In genomic region chr2:120544522-120544921, GRCh38 we compare ENCODE assay signal across 23 cellular contexts.
DNase-seq lines count a peak whose midpoint lies in the region; ATAC-seq and TF ChIP-seq lines count a peak whose summit lies in the region.
"Had no signal": no experiment of that assay in that cellular context is flagged by ENCODE, and none has a peak within 500 bp of the region (broad histone marks: within the 10 kb centered on the region; RNA-seq: fewer than 3 reads in every experiment).

No MANE protein-coding gene starts in this region.

- H3K9me3 Mint-ChIP-seq in nephron progenitor cell (no peaks in the 10 kb centered on the region), progenitor cell of endocrine pancreas (ENCODE audit: low read depth) (no peaks in the 10 kb centered on the region)
- H3K9me3 Mint-ChIP-seq: CD4-positive, alpha-beta memory T cell had no signal

- H3K27ac Mint-ChIP-seq in T-helper 17 cell (peak overlapping the region; percentile 1), nephron progenitor cell (no peak overlapping the region), progenitor cell of endocrine pancreas (no peak overlapping the region)
- H3K27ac Mint-ChIP-seq: CD4-positive, alpha-beta memory T cell had no signal

- H3K9me3 ChIP-seq in BLaER1 treated with 17β-estradiol and CSF1 and Interleukin-3, amounts not matched to agents 10 nM and 100 nM (replicated peaks in 1 of 11) = no peaks in the 10 kb centered on the region
- no peaks in the 10 kb centered on the region for H3K9me3 ChIP-seq in T-helper 17 cell (ENCODE audit: control insufficient read depth, low read length, poor library complexity, severe bottlenecking)
- H3K9me3 ChIP-seq in neuronal stem cell (replicated peaks in 1 of 2; ENCODE audit: control insufficient read depth in 2 of 2, insufficient read depth in 1 of 2, low read depth in 1 of 2, low read length in 2 of 2) = no peaks in the 10 kb centered on the region
- H3K9me3 ChIP-seq in skeletal muscle tissue (ENCODE audit: control insufficient read depth in 3 of 3, low read length in 3 of 3) = no peaks in the 10 kb centered on the region
- H3K9me3 ChIP-seq: BLaER1 had no signal

- H3K18ac ChIP-seq in neuronal stem cell (ENCODE audit: low read length) = peak overlapping the region; percentile 2

- no CpG with 5 or more reads among the region's 9 CpGs for WGBS in neuronal stem cell (ENCODE audit: extremely low coverage in 2 of 2, insufficient read length in 2 of 2, insufficient replicate concordance in 1 of 2), 2 donors

- no peaks in the 10 kb centered on the region for H3K36me3 ChIP-seq in BLaER1 treated with 17β-estradiol and CSF1 and Interleukin-3, amounts not matched to agents 10 nM and 100 nM
- no peaks in the 10 kb centered on the region for H3K36me3 ChIP-seq in neuronal stem cell (replicated peaks in 1 of 2; ENCODE audit: control insufficient read depth in 2 of 2, insufficient read depth in 2 of 2, low read length in 2 of 2)
- no peaks in the 10 kb centered on the region for H3K36me3 ChIP-seq in skeletal muscle tissue (ENCODE audit: control insufficient read depth in 3 of 3, insufficient read depth in 3 of 3, low read length in 3 of 3)
- H3K36me3 ChIP-seq: BLaER1 had no signal

- TF ChIP-seq CTCF in nephron progenitor cell (IDR thresholded peaks at IDR 0.05) (no peak), progenitor cell of endocrine pancreas (IDR thresholded peaks at IDR 0.05; ENCODE audit: unreplicated experiment) (no peak)

- H3K27me3 Mint-ChIP-seq in T-helper 17 cell = peaks cover 28% of the 10 kb centered on the region
- H3K27me3 Mint-ChIP-seq in nephron progenitor cell (ENCODE audit: low read depth, poor library complexity) = peaks cover 79% of the 10 kb centered on the region
- H3K27me3 Mint-ChIP-seq in progenitor cell of endocrine pancreas = peaks cover 34% of the 10 kb centered on the region

- peaks cover 9 to 56% (median 29%) of the 10 kb centered on the region in 10 experiments; a peak in 19 of 20 replicates for H3K4me1 ChIP-seq in BLaER1 treated with 17β-estradiol and CSF1 and Interleukin-3, amounts not matched to agents 10 nM and 100 nM
- peaks cover 0 to 3% of the 10 kb centered on the region in 2 donors for H3K4me1 ChIP-seq in neuronal stem cell (ENCODE audit: control insufficient read depth in 2 of 2, insufficient read depth in 1 of 2, low read depth in 1 of 2, low read length in 2 of 2)
- H3K4me1 ChIP-seq in skeletal muscle tissue (ENCODE audit: control insufficient read depth in 3 of 3, insufficient read depth in 3 of 3, low read length in 3 of 3) = peaks cover 46 to 73% (median 60%) of the 10 kb centered on the region in 3 donors

- DNase-seq in T-helper 17 cell (no peak), neuronal stem cell (ENCODE audit: low spot score) (no peak), nephron progenitor cell (no peak), progenitor cell of endocrine pancreas (ENCODE audit: low spot score, unreplicated experiment) (no peak)
- DNase-seq: CD4-positive, alpha-beta memory T cell; DMS79 treated with DMSO at 0.1 percent for 48 hours; GF-D8; NCI-H1092; NCI-H1417 treated with DMSO at 0.1 percent for 48 hours; NCI-H1694 treated with DMSO at 0.1 percent for 48 hours; NCI-H2081; NCI-H2227 treated with DMSO at 0.1 percent for 48 hours; NCI-H526 treated with DMSO at 0.1 percent for 48 hours; SHP77 treated with DMSO at 0.1 percent for 48 hours had no signal

- H3K14ac ChIP-seq in neuronal stem cell (ENCODE audit: low read length) = no peak overlapping the region

- no peaks in the 10 kb centered on the region for H4K20me1 ChIP-seq in BLaER1 treated with 17β-estradiol and CSF1 and Interleukin-3, amounts not matched to agents 10 nM and 100 nM
- H4K20me1 ChIP-seq: BLaER1 had no signal

- H3K9ac ChIP-seq in BLaER1 treated with 17β-estradiol and CSF1 and Interleukin-3, amounts not matched to agents 10 nM and 100 nM = peak overlapping the region in 2 of 11 experiments; percentile 19 to 23; a peak in 2 of 22 replicates
- no peak overlapping the region for H3K9ac ChIP-seq in neuronal stem cell (ENCODE audit: low read depth, low read length, poor library complexity)
- no peak overlapping the region for H3K9ac ChIP-seq in skeletal muscle tissue (ENCODE audit: low read depth in 1 of 3, low read length in 3 of 3)
- H3K9ac ChIP-seq: BLaER1 had no signal

- no peak overlapping the region for H4K8ac ChIP-seq in neuronal stem cell (ENCODE audit: low read depth, low read length)

- H2AK5ac ChIP-seq in neuronal stem cell (ENCODE audit: low read depth, low read length) = no peak overlapping the region

- H4K91ac ChIP-seq in neuronal stem cell (ENCODE audit: low read depth, low read length, poor library complexity) = no peak overlapping the region

- no peaks in the 10 kb centered on the region for H3K79me1 ChIP-seq in neuronal stem cell (ENCODE audit: low read depth, low read length)

- H3K4me2 ChIP-seq in BLaER1 treated with 17β-estradiol and CSF1 and Interleukin-3, amounts not matched to agents 10 nM and 100 nM = peak overlapping the region in 7 of 11 experiments; percentile 1 to 79 (median 39); a peak in 8 of 22 replicates
- H3K4me2 ChIP-seq in neuronal stem cell (ENCODE audit: insufficient read depth, low read length, poor library complexity, severe bottlenecking) = no peak overlapping the region
- H3K4me2 ChIP-seq: BLaER1 had no signal

- no peak overlapping the region for H3K4me3 ChIP-seq in BLaER1 treated with 17β-estradiol and CSF1 and Interleukin-3, amounts not matched to agents 10 nM and 100 nM
- H3K4me3 ChIP-seq in neuronal stem cell (ENCODE audit: low read length in 2 of 2) (no peak overlapping the region), skeletal muscle tissue (ENCODE audit: low read length in 3 of 3) (no peak overlapping the region)
- H3K4me3 ChIP-seq: BLaER1, SK-N-MC had no signal

- H2AFZ ChIP-seq in neuronal stem cell (ENCODE audit: low read length) = no peak overlapping the region

- H3K4me3 Mint-ChIP-seq in T-helper 17 cell = no peak overlapping the region
- H3K4me3 Mint-ChIP-seq in nephron progenitor cell = no peak overlapping the region
- no peak overlapping the region for H3K4me3 Mint-ChIP-seq in progenitor cell of endocrine pancreas (ENCODE audit: low read depth)
- H3K4me3 Mint-ChIP-seq: CD4-positive, alpha-beta memory T cell had no signal

- no peaks in the 10 kb centered on the region; a peak in 1 of 22 replicates for H3K27me3 ChIP-seq in BLaER1 treated with 17β-estradiol and CSF1 and Interleukin-3, amounts not matched to agents 10 nM and 100 nM
- peaks cover 0 to 62% (median 0%) of the 10 kb centered on the region in 3 experiments for H3K27me3 ChIP-seq in neuronal stem cell (ENCODE audit: control insufficient read depth in 3 of 3, insufficient read depth in 3 of 3, low read depth in 1 of 3, low read length in 3 of 3)
- no peaks in the 10 kb centered on the region for H3K27me3 ChIP-seq in skeletal muscle tissue (ENCODE audit: control insufficient read depth in 3 of 3, insufficient read depth in 3 of 3, low read length in 3 of 3)
- H3K27me3 ChIP-seq: BLaER1 had no signal

- H2BK15ac ChIP-seq in neuronal stem cell (ENCODE audit: low read length) = no peak overlapping the region

- peak overlapping the region in 2 of 11 experiments; percentile 67 to 71; a peak in 3 of 22 replicates for H3K27ac ChIP-seq in BLaER1 treated with 17β-estradiol and CSF1 and Interleukin-3, amounts not matched to agents 10 nM and 100 nM
- H3K27ac ChIP-seq in neuronal stem cell (replicated peaks; ENCODE audit: low read length) (no peak overlapping the region), skeletal muscle tissue (ENCODE audit: low read depth, low read length) (peak overlapping the region; percentile 57)
- H3K27ac ChIP-seq: BLaER1, RWPE1, SK-N-MC had no signal

- H3K4me1 Mint-ChIP-seq in T-helper 17 cell = no peaks in the 10 kb centered on the region
- H3K4me1 Mint-ChIP-seq in nephron progenitor cell = peaks cover 44% of the 10 kb centered on the region
- H3K4me1 Mint-ChIP-seq in progenitor cell of endocrine pancreas (ENCODE audit: low read depth) = peaks cover 21% of the 10 kb centered on the region
- H3K4me1 Mint-ChIP-seq: CD4-positive, alpha-beta memory T cell had no signal

- H3K4ac ChIP-seq in neuronal stem cell (ENCODE audit: low read length) = no peak overlapping the region

- H3K36me3 Mint-ChIP-seq in T-helper 17 cell (ENCODE audit: low read depth) (no peaks in the 10 kb centered on the region), nephron progenitor cell (ENCODE audit: low read depth) (no peaks in the 10 kb centered on the region), progenitor cell of endocrine pancreas (ENCODE audit: insufficient read depth) (no peaks in the 10 kb centered on the region)
- H3K36me3 Mint-ChIP-seq: CD4-positive, alpha-beta memory T cell had no signal

- H2BK12ac ChIP-seq in neuronal stem cell (ENCODE audit: low read length) = no peak overlapping the region

- H3K23ac ChIP-seq in neuronal stem cell (ENCODE audit: low read depth, low read length, poor library complexity) = no peak overlapping the region

- no peak for ATAC-seq in T-helper 17 cell
- ATAC-seq in HG02642 (IDR thresholded peaks at IDR 0.05; ENCODE audit: poor library complexity, unreplicated experiment) = no peak
- no peak for ATAC-seq in GM18502 (IDR thresholded peaks at IDR 0.05; ENCODE audit: poor library complexity, unreplicated experiment)
- ATAC-seq: HCT116, Panc1 had no signal

- H2BK120ac ChIP-seq in neuronal stem cell (ENCODE audit: low read depth, low read length) = no peak overlapping the region

- H2BK5ac ChIP-seq in neuronal stem cell (ENCODE audit: low read length) = no peak overlapping the region
